Comparison of ENCODE assay signal across 1 cellular context in genomic region chr7:91883676-91884362, GRCh38.
TF ChIP-seq lines count a peak whose summit lies in the region.

No MANE protein-coding gene starts in this region.

TF ChIP-seq in HEK293, 187 proteins besides CTCF, POLR2A, EP300 and RAD21 (continued from another document):
- TF ChIP-seq ZNF596 (tag by site-specific recombination; IDR thresholded peaks at IDR 0.05) (0 out of 2 replicates have a peak, but pooled peaks have one; percentile 6), WT1 (tag by site-specific recombination; IDR thresholded peaks at IDR 0.05) (0 out of 2 replicates have a peak, but pooled peaks have one; percentile 29), SETDB1 (IDR thresholded peaks at IDR 0.05; ENCODE audit: insufficient read length, low read length) (no peak), ZNF2 (tag by site-specific recombination; IDR thresholded peaks at IDR 0.05) (peak; percentile 28; the same call in 1 of the 2 replicates), ZNF777 (tag by site-specific recombination; IDR thresholded peaks at IDR 0.05; ENCODE audit: borderline replicate concordance) (no peak), TRIM28 (IDR thresholded peaks at IDR 0.05; ENCODE audit: borderline replicate concordance, low read length) (peak; percentile 67), ZNF155 (tag by site-specific recombination; IDR thresholded peaks at IDR 0.05) (no peak), SP7 (tag by site-specific recombination; IDR thresholded peaks at IDR 0.05) (0 out of 2 replicates have a peak, but pooled peaks have one; percentile 14), IKZF3 (tag by site-specific recombination; IDR thresholded peaks at IDR 0.05) (no peak), ZNF239 (tag by site-specific recombination; IDR thresholded peaks at IDR 0.05) (no peak), GLIS1 (tag by site-specific recombination; IDR thresholded peaks at IDR 0.05) (peak; percentile 29; the same call in 1 of the 2 replicates), OSR2 (tag by site-specific recombination; IDR thresholded peaks at IDR 0.05) (peak; percentile 63; the same call in 1 of the 2 replicates), PRDM10 (tag by site-specific recombination; IDR thresholded peaks at IDR 0.05) (peak; percentile 43; the same call in 1 of the 2 replicates), ZNF335 (tag by site-specific recombination; conservative IDR thresholded peaks at IDR 0.05) (peak; percentile 82), SCRT1 (tag by site-specific recombination; IDR thresholded peaks at IDR 0.05; ENCODE audit: borderline replicate concordance) (no peak)
- TF ChIP-seq, protein P1, sequence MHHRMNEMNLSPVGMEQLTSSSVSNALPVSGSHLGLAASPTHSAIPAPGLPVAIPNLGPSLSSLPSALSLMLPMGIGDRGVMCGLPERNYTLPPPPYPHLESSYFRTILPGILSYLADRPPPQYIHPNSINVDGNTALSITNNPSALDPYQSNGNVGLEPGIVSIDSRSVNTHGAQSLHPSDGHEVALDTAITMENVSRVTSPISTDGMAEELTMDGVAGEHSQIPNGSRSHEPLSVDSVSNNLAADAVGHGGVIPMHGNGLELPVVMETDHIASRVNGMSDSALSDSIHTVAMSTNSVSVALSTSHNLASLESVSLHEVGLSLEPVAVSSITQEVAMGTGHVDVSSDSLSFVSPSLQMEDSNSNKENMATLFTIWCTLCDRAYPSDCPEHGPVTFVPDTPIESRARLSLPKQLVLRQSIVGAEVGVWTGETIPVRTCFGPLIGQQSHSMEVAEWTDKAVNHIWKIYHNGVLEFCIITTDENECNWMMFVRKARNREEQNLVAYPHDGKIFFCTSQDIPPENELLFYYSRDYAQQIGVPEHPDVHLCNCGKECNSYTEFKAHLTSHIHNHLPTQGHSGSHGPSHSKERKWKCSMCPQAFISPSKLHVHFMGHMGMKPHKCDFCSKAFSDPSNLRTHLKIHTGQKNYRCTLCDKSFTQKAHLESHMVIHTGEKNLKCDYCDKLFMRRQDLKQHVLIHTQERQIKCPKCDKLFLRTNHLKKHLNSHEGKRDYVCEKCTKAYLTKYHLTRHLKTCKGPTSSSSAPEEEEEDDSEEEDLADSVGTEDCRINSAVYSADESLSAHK (tag by site-specific recombination; IDR thresholded peaks at IDR 0.05) = 0 out of 2 replicates have a peak, but pooled peaks have one; percentile 16
